Comparison of ENCODE assay signal across 8 cellular contexts in the genomic region with DNA sequence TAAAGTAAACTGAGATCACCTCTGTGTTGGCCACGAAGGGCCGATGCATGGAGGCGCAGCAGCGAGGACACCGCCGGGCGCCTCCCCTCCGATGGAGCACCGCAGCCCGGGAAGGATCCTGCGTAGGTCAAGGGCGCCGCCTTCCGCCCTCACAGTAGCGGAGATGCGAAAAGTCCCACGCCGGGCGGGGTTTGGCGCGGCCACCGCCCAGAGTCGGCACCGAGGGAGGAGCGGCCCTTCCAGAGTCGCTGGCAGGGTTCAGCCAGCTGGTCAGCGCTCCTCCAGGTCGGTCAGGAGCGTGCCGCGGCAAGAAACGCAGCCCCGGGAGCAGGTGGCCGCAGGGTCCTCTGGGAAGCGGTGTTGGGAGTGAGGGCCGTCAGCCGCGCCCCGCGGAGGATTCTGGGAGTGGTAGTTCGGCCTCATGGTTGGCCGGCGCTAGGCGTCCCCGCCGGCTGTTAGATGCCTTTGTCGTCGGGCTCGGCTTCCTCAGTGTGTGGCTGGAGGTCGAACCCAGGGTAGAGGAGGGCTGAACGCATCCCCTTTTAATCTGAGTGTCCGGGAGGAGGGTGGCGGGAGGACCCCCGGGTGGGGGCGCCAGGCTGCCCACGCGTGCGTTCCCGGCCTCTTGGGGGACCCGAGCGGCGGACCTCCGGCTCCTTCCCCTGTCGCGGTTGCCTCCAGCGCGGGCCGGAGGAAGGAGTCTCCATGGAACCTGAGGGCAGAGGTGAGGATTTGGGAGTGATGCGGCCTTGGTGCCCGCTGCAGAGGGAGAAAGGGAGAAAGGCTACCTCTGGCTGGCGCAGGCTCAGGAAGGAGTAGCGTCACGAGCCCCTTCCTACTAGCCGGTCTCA. TPM values are rescaled to one million over a fixed set of nuclear protein-coding genes. Genes with fewer than 3 reads are reported as not detected.
A peak's percentile ranks its signal among the peaks of the same experiment; 100 is the strongest.
DNase-seq lines count a peak whose midpoint lies in the region; ATAC-seq and TF ChIP-seq lines count a peak whose summit lies in the region.

A gene (plus strand): TSS at position 411 of the 851 bp plus-strand sequence. CDS start 295 bp downstream, at position 706.

- H3K4me2 ChIP-seq in BLaER1 treated with 17β-estradiol and CSF1 and Interleukin-3, amounts not matched to agents 10 nM and 100 nM, result peak within 1 kb of the TSS; percentile 71 to 90 (median 82)

- peaks cover 40 to 62% (median 46%) of the 10 kb centered on the region in 11 experiments for H3K9me3 ChIP-seq in BLaER1 treated with 17β-estradiol and CSF1 and Interleukin-3, amounts not matched to agents 10 nM and 100 nM (replicated peaks in 1 of 11)
- peaks cover 0 to 12% (median 0%) of the 10 kb centered on the region in 4 donors for H3K9me3 ChIP-seq in right lobe of liver

- peak within 1 kb of the TSS; percentile 70 to 85 (median 77) for H3K4me3 ChIP-seq in BLaER1 treated with 17β-estradiol and CSF1 and Interleukin-3, amounts not matched to agents 10 nM and 100 nM
- peak within 1 kb of the TSS; percentile 52 to 83 (median 61) for H3K4me3 ChIP-seq in right lobe of liver

- peak; percentile 35 to 58 (median 40) for TF ChIP-seq CTCF in right lobe of liver (IDR thresholded peaks at IDR 0.05)

- intact Hi-C loops in right lobe of liver (cut with DNase I), result no loop called here

- no peaks in the 10 kb centered on the region for H3K27me3 ChIP-seq in BLaER1 treated with 17β-estradiol and CSF1 and Interleukin-3, amounts not matched to agents 10 nM and 100 nM
- no peaks in the 10 kb centered on the region for H3K27me3 ChIP-seq in right lobe of liver

- TF ChIP-seq POLR2A in GM19099 (IDR thresholded peaks at IDR 0.05; ENCODE audit: extremely low read depth, insufficient read length, low read depth), result peak; percentile 74
- TF ChIP-seq POLR2A in right lobe of liver (IDR thresholded peaks at IDR 0.05), result no peak

- ATAC-seq in HG03378 (IDR thresholded peaks at IDR 0.05; ENCODE audit: unreplicated experiment), result peak; percentile 96
- ATAC-seq in right lobe of liver, result peak; percentile 98 to 99 (median 99)

- DNase-seq in NCI-H510A treated with DMSO at 0.1 percent for 48 hours (lab: John Stamatoyannopoulos, UW) (peak; percentile 57), dermis microvascular lymphatic vessel endothelial cell (ENCODE audit: low read depth in 2 of 2) (peak; percentile 64 to 89), right lobe of liver (peak; percentile 93 to 96 (median 94))
- peak; percentile 67 to 70 for DNase-seq in activated CD4-positive, alpha-beta T cell treated with anti-CD3 and anti-CD28 coated beads, Interleukin-2, amount 50 U/mL, for 4 hours
- DNase-seq in stimulated activated CD4-positive, alpha-beta T cell treated with anti-CD3 and anti-CD28 coated beads, Interleukin-4, amount 100 ng/mL, for 24 hours, result peak; percentile 82

- peaks cover 8 to 20% (median 15%) of the 10 kb centered on the region in 10 experiments; a peak in 16 of 20 replicates for H3K4me1 ChIP-seq in BLaER1 treated with 17β-estradiol and CSF1 and Interleukin-3, amounts not matched to agents 10 nM and 100 nM
- H3K4me1 ChIP-seq in right lobe of liver, result no peaks in the 10 kb centered on the region

- peak within 1 kb of the TSS; percentile 76 to 89 (median 83) for H3K9ac ChIP-seq in BLaER1 treated with 17β-estradiol and CSF1 and Interleukin-3, amounts not matched to agents 10 nM and 100 nM

- H3K27ac ChIP-seq in BLaER1 treated with 17β-estradiol and CSF1 and Interleukin-3, amounts not matched to agents 10 nM and 100 nM, result peak within 1 kb of the TSS; percentile 43 to 87 (median 78); a peak in 21 of 22 replicates
- H3K27ac ChIP-seq in right lobe of liver, result peak within 1 kb of the TSS in 2 of 3 donors; percentile 60 to 66

- peaks cover 36 to 43% (median 37%) of the 10 kb centered on the region in 11 experiments for H3K36me3 ChIP-seq in BLaER1 treated with 17β-estradiol and CSF1 and Interleukin-3, amounts not matched to agents 10 nM and 100 nM
- H3K36me3 ChIP-seq in right lobe of liver, result peaks cover 0 to 5% (median 0%) of the 10 kb centered on the region in 4 donors

- 4% methylated on average over 12 of the region's 74 CpGs for WGBS in right lobe of liver (ENCODE audit: insufficient coverage, low coverage, low lambda C conversion rate, missing lambda C conversion rate)

- H4K20me1 ChIP-seq in BLaER1 treated with 17β-estradiol and CSF1 and Interleukin-3, amounts not matched to agents 10 nM and 100 nM, result no peaks in the 10 kb centered on the region

RNA-seq across cellular contexts. Expression of the gene that starts here (rescaled TPM):
- total RNA-seq in dermis microvascular lymphatic vessel endothelial cell (3.6 and 4.9 TPM in 2 replicates), right lobe of liver (1 to 10 TPM in 4 of 6 experiments, under 1 TPM in 2; 0.48 to 2.3 (median 1.1) TPM)

Comparison
In these comparisons a context has a peak if more than half of its experiments do, and no peak if none do; other contexts are left out.
1. Peak in every context shown above with its lines: DNase-seq, ATAC-seq, H3K4me3 ChIP-seq and H3K27ac ChIP-seq.